In genomic region chr15:67149859-67150824, GRCh38 we compare ENCODE assay signal across 1 cellular context.
A peak's percentile ranks its signal among the peaks of the same experiment; 100 is the strongest.
TF ChIP-seq lines count a peak whose summit lies in the region.

No MANE protein-coding gene starts in this region.

TF ChIP-seq in HEK293, 187 proteins besides CTCF, POLR2A, EP300 and RAD21 (continued from another document and continues in another):
- TF ChIP-seq ZNF555 (tag by site-specific recombination; conservative IDR thresholded peaks at IDR 0.05) (no peak), ZNF324 (tag by site-specific recombination; IDR thresholded peaks at IDR 0.05) (peak; percentile 77), EGR2 (tag by site-specific recombination; IDR thresholded peaks at IDR 0.05; ENCODE audit: low read depth) (peak; percentile 91), ZNF404 (tag by site-specific recombination; IDR thresholded peaks at IDR 0.05) (no peak), ZNF596 (tag by site-specific recombination; IDR thresholded peaks at IDR 0.05) (no peak), ZNF677 (tag by site-specific recombination; IDR thresholded peaks at IDR 0.05) (no peak), ELK4 (IDR thresholded peaks at IDR 0.05; ENCODE audit: borderline replicate concordance, low read depth, low read length) (no peak), ZNF518A (tag by site-specific recombination; conservative IDR thresholded peaks at IDR 0.05; ENCODE audit: low read depth) (peak; percentile 31; the same call in 1 of the 2 replicates), ZNF76 (tag by site-specific recombination; IDR thresholded peaks at IDR 0.05; ENCODE audit: borderline replicate concordance, low read depth) (peak; percentile 54; the same call in 1 of the 2 replicates), ZNF624 (tag by site-specific recombination; IDR thresholded peaks at IDR 0.05) (no peak), BCL11A (tag by site-specific recombination; IDR thresholded peaks at IDR 0.05; ENCODE audit: low read depth) (peak; percentile 91), ZNF48 (tag by site-specific recombination; IDR thresholded peaks at IDR 0.05) (no peak), ZSCAN30 (tag by site-specific recombination; IDR thresholded peaks at IDR 0.05) (no peak; the same call in 1 of the 2 replicates), GLIS1 (tag by site-specific recombination; IDR thresholded peaks at IDR 0.05) (peak; percentile 84), ZNF777 (tag by site-specific recombination; IDR thresholded peaks at IDR 0.05; ENCODE audit: borderline replicate concordance) (no peak), ZBTB6 (tag by site-specific recombination; IDR thresholded peaks at IDR 0.05) (no peak), ZNF837 (tag by site-specific recombination; IDR thresholded peaks at IDR 0.05) (no peak), ZNF266 (tag by site-specific recombination; IDR thresholded peaks at IDR 0.05; ENCODE audit: low read depth) (no peak), ZNF423 (tag by site-specific recombination; IDR thresholded peaks at IDR 0.05) (no peak), ZNF239 (tag by site-specific recombination; IDR thresholded peaks at IDR 0.05) (no peak), ZNF621 (tag by site-specific recombination; IDR thresholded peaks at IDR 0.05) (no peak), ZNF292 (tag by site-specific recombination; IDR thresholded peaks at IDR 0.05; ENCODE audit: borderline replicate concordance, low read depth) (no peak), ZNF600 (tag by site-specific recombination; IDR thresholded peaks at IDR 0.05) (peak; percentile 94), ZNF155 (tag by site-specific recombination; IDR thresholded peaks at IDR 0.05) (no peak), ZNF843 (tag by site-specific recombination; IDR thresholded peaks at IDR 0.05) (peak; percentile 94), ZNF658 (tag by site-specific recombination; IDR thresholded peaks at IDR 0.05) (no peak), ZNF24 (tag by site-specific recombination; IDR thresholded peaks at IDR 0.05) (peak; percentile 89), ZSCAN16 (tag by site-specific recombination; IDR thresholded peaks at IDR 0.05) (no peak), ZNF791 (tag by site-specific recombination; IDR thresholded peaks at IDR 0.05) (no peak), ZNF19 (tag by site-specific recombination; IDR thresholded peaks at IDR 0.05; ENCODE audit: low read depth) (no peak), REPIN1 (tag by site-specific recombination; IDR thresholded peaks at IDR 0.05; ENCODE audit: low read depth) (no peak), ZNF544 (tag by site-specific recombination; IDR thresholded peaks at IDR 0.05) (no peak), PATZ1 (tag by site-specific recombination; IDR thresholded peaks at IDR 0.05) (peak; percentile 96), ZNF623 (tag by site-specific recombination; IDR thresholded peaks at IDR 0.05) (0 out of 2 replicates have a peak, but pooled peaks have one; percentile 18), ZNF549 (tag by site-specific recombination; IDR thresholded peaks at IDR 0.05) (no peak), ZNF510 (tag by site-specific recombination; IDR thresholded peaks at IDR 0.05; ENCODE audit: insufficient replicate concordance) (no peak), ZNF174 (tag by site-specific recombination; IDR thresholded peaks at IDR 0.05) (no peak), ZNF449 (tag by site-specific recombination; IDR thresholded peaks at IDR 0.05) (no peak), ZNF530 (tag by site-specific recombination; IDR thresholded peaks at IDR 0.05; ENCODE audit: low read depth) (no peak), ZBTB11 (tag by site-specific recombination; conservative IDR thresholded peaks at IDR 0.05; ENCODE audit: low read depth) (peak; percentile 80), SP3 (tag by site-specific recombination; IDR thresholded peaks at IDR 0.05) (peak; percentile 85), PRDM2 (tag by site-specific recombination; IDR thresholded peaks at IDR 0.05; ENCODE audit: borderline replicate concordance) (no peak), KLF9 (tag by site-specific recombination; IDR thresholded peaks at IDR 0.05; ENCODE audit: low read depth) (peak; percentile 45; the same call in 1 of the 2 replicates), ZNF133 (tag by site-specific recombination; IDR thresholded peaks at IDR 0.05) (no peak), YY2 (tag by site-specific recombination; IDR thresholded peaks at IDR 0.05) (no peak)
